In genomic region chr22:45549739-45550138, GRCh38 we compare ENCODE assay signal across 1 cellular context.
TF ChIP-seq lines count a peak whose summit lies in the region.

No MANE protein-coding gene starts in this region.

TF ChIP-seq in A549, 52 proteins besides CTCF, POLR2A, EP300 and RAD21 (continued from another document):
- TF ChIP-seq USF2 (IDR thresholded peaks at IDR 0.05) (no peak), MAZ (IDR thresholded peaks at IDR 0.05; ENCODE audit: borderline replicate concordance, low read depth, low read length) (no peak), GATA3 (IDR thresholded peaks at IDR 0.05; ENCODE audit: borderline replicate concordance) (no peak)
